ENCODE assay signal across 8 cellular contexts in the genomic region with DNA sequence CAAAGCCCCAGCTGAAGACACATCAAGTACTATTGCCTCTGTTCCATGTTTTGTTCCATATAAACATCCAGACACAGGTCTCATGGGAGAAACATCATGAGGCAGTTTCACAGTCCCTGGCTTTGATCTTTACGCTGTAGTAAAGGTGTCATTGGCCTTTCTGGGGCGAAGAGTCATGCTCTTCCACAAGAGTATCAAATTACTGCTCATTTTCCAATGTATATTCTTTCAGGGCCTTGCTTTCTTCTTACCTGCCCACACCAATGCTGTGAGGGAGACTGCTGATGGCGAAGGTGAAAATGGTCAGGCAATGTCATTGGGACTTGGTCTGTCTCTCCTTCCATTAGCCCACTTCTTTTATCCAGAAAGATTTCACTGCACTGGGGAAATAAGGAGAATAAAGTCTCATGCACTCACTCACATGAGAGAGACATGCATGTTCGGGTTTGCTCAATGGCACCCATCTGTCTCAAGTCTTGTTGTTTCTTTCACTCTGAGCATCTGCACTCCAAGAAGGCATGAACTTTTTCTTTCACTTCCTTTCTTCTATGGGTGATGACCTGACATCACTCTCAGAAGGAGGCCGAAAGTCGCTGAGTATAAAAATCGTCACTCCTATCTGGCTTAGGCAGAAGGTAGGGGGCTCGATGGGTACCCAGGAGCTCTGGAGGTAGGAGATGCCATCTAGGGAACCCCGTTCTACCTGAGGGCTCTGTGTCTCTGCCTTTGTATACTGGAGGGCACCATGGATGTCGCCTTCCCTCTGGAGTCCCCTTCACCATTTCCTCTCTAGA. TPM values are rescaled to one million over a fixed set of nuclear protein-coding genes. Genes with fewer than 3 reads are reported as not detected.
DNase-seq lines count a peak whose midpoint lies in the region; ATAC-seq and TF ChIP-seq lines count a peak whose summit lies in the region.

No MANE protein-coding gene starts in this region.

- H3K4me1 Mint-ChIP-seq in brain: peaks cover 47% of the 10 kb centered on the region
- peaks cover 30% of the 10 kb centered on the region for H3K4me1 Mint-ChIP-seq in osteocyte (ENCODE audit: unreplicated experiment)

- DNase-seq in GM10266 (ENCODE audit: extremely low spot score) (peak; percentile 85), osteocyte (ENCODE audit: extremely low spot score, unreplicated experiment) (no peak), hypothalamus (lab: John Stamatoyannopoulos, UW) (no peak), UCSD-AML1 (lab: John Stamatoyannopoulos, UW; ENCODE audit: unreplicated experiment) (no peak), dedifferentiated amniotic fluid mesenchymal stem cell (ENCODE audit: extremely low spot score) (no peak)

- H3K27ac Mint-ChIP-seq in brain (peak overlapping the region in 4 of 5 experiments; percentile 19 to 78 (median 36)), osteocyte (ENCODE audit: unreplicated experiment) (no peak overlapping the region)

- peak overlapping the region; percentile 64 to 76 (median 74) for H3K4me3 Mint-ChIP-seq in brain
- H3K4me3 Mint-ChIP-seq in osteocyte (ENCODE audit: unreplicated experiment): peak overlapping the region; percentile 68

- ATAC-seq in GM19468 (IDR thresholded peaks at IDR 0.05; ENCODE audit: extremely low read depth, unreplicated experiment) (peak; percentile 47), HG03575 (IDR thresholded peaks at IDR 0.05; ENCODE audit: extremely low read depth, insufficient number of reproducible peaks, low FRiP score, unreplicated experiment) (peak; percentile 43)

- H3K9me3 Mint-ChIP-seq in brain (peaks cover 0 to 6% (median 3%) of the 10 kb centered on the region in 5 experiments), osteocyte (ENCODE audit: unreplicated experiment) (no peaks in the 10 kb centered on the region)

- no peak for TF ChIP-seq CTCF in GM10266 (IDR thresholded peaks at IDR 0.05; ENCODE audit: control insufficient read depth, insufficient read depth, low read depth, missing control alignments)
- no peak for TF ChIP-seq CTCF in brain (conservative IDR thresholded peaks at IDR 0.05)
- TF ChIP-seq CTCF in osteocyte (IDR thresholded peaks at IDR 0.05): no peak

- peaks cover 3% of the 10 kb centered on the region for H3K36me3 Mint-ChIP-seq in brain
- peaks cover 3% of the 10 kb centered on the region for H3K36me3 Mint-ChIP-seq in osteocyte (ENCODE audit: unreplicated experiment)

- H3K27me3 Mint-ChIP-seq in brain (peaks cover 25% of the 10 kb centered on the region), osteocyte (ENCODE audit: unreplicated experiment) (no peaks in the 10 kb centered on the region)

RNA-seq across cellular contexts. Expression of a gene that starts 1.3 kb away (rescaled TPM):
- polyA plus RNA-seq in brain (ENCODE audit: insufficient read depth, low read depth, low replicate concordance): 12.2 TPM
- 53.3 and 57.1 TPM in 2 replicates for total RNA-seq in osteocyte
